ENCODE assay signal across 1 cellular context in genomic region chr11:77144854-77145428, GRCh38.
A peak's percentile ranks its signal among the peaks of the same experiment; 100 is the strongest.
TF ChIP-seq lines count a peak whose summit lies in the region.

No MANE protein-coding gene starts in this region.

TF ChIP-seq in HepG2, 621 proteins besides CTCF, POLR2A, EP300 and RAD21 (continued from another document and continues in another):
- TF ChIP-seq ZNF576 (CRISPR knock-in tag; IDR thresholded peaks at IDR 0.05), result 0 out of 2 replicates have a peak, but pooled peaks have one; percentile 70
- peak; percentile 92 for TF ChIP-seq ZMYM3 (CRISPR knock-in tag; IDR thresholded peaks at IDR 0.05)
- no peak for TF ChIP-seq ZNF773 (CRISPR knock-in tag; IDR thresholded peaks at IDR 0.05; ENCODE audit: borderline replicate concordance)
- no peak for TF ChIP-seq NONO (IDR thresholded peaks at IDR 0.05)
- peak; percentile 48; the same call in 1 of the 2 replicates for TF ChIP-seq NONO (CRISPR knock-in tag; conservative IDR thresholded peaks at IDR 0.05)
- peak; percentile 43; the same call in 1 of the 2 replicates for TF ChIP-seq PHF8 (CRISPR knock-in tag; IDR thresholded peaks at IDR 0.05)
- TF ChIP-seq ZNF232 (CRISPR knock-in tag; IDR thresholded peaks at IDR 0.05; ENCODE audit: borderline replicate concordance), result no peak
- TF ChIP-seq ZSCAN21 (CRISPR knock-in tag; IDR thresholded peaks at IDR 0.05; ENCODE audit: borderline replicate concordance), result peak; percentile 79
- TF ChIP-seq SMC3 (IDR thresholded peaks at IDR 0.05; ENCODE audit: low read length), result peak; percentile 2; the same call in 1 of the 2 replicates
- TF ChIP-seq, protein P1, sequence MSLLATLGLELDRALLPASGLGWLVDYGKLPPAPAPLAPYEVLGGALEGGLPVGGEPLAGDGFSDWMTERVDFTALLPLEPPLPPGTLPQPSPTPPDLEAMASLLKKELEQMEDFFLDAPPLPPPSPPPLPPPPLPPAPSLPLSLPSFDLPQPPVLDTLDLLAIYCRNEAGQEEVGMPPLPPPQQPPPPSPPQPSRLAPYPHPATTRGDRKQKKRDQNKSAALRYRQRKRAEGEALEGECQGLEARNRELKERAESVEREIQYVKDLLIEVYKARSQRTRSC (CRISPR knock-in tag; IDR thresholded peaks at IDR 0.05; ENCODE audit: low read depth), result peak; percentile 76; the same call in 1 of the 2 replicates
- no peak for TF ChIP-seq NFIB (CRISPR knock-in tag; IDR thresholded peaks at IDR 0.05; ENCODE audit: borderline replicate concordance)
- TF ChIP-seq GATAD1 (CRISPR knock-in tag; IDR thresholded peaks at IDR 0.05), result peak; percentile 29; the same call in 1 of the 2 replicates
- TF ChIP-seq ARNT2 (CRISPR knock-in tag; IDR thresholded peaks at IDR 0.05; ENCODE audit: low read depth), result no peak
- peak; percentile 47; the same call in 1 of the 2 replicates for TF ChIP-seq ZBTB37 (CRISPR knock-in tag; IDR thresholded peaks at IDR 0.05)
- TF ChIP-seq SAP130 (CRISPR knock-in tag; IDR thresholded peaks at IDR 0.05; ENCODE audit: low read depth), result peak; percentile 59
- peak; percentile 86 for TF ChIP-seq NR2C2 (CRISPR knock-in tag; IDR thresholded peaks at IDR 0.05; ENCODE audit: borderline replicate concordance)
- no peak for TF ChIP-seq BCLAF1 (IDR thresholded peaks at IDR 0.05)
- no peak for TF ChIP-seq ZSCAN12 (CRISPR knock-in tag; IDR thresholded peaks at IDR 0.05)
- TF ChIP-seq POGK (CRISPR knock-in tag; conservative IDR thresholded peaks at IDR 0.05), result peak; percentile 33; the same call in 1 of the 2 replicates
- TF ChIP-seq PHF20 (CRISPR knock-in tag; IDR thresholded peaks at IDR 0.05), result no peak
- TF ChIP-seq CBFB (CRISPR knock-in tag; IDR thresholded peaks at IDR 0.05), result 0 out of 2 replicates have a peak, but pooled peaks have one; percentile 44
- TF ChIP-seq SOX5 (CRISPR knock-in tag; IDR thresholded peaks at IDR 0.05; ENCODE audit: borderline replicate concordance), result peak; percentile 48; the same call in 1 of the 2 replicates
- no peak for TF ChIP-seq MXI1 (IDR thresholded peaks at IDR 0.05; ENCODE audit: borderline replicate concordance, low read depth, low read length)
- TF ChIP-seq, protein P2, sequence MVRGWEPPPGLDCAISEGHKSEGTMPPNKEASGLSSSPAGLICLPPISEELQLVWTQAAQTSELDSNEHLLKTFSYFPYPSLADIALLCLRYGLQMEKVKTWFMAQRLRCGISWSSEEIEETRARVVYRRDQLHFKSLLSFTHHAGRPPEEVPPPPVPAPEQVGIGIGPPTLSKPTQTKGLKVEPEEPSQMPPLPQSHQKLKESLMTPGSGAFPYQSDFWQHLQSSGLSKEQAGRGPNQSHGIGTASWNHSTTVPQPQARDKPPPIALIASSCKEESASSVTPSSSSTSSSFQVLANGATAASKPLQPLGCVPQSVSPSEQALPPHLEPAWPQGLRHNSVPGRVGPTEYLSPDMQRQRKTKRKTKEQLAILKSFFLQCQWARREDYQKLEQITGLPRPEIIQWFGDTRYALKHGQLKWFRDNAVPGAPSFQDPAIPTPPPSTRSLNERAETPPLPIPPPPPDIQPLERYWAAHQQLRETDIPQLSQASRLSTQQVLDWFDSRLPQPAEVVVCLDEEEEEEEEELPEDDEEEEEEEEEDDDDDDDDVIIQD (CRISPR knock-in tag; IDR thresholded peaks at IDR 0.05; ENCODE audit: low read depth), result peak; percentile 70; the same call in 1 of the 2 replicates
- peak; percentile 52; the same call in 1 of the 2 replicates for TF ChIP-seq PPARG (CRISPR knock-in tag; conservative IDR thresholded peaks at IDR 0.05)
- TF ChIP-seq NCOR1 (IDR thresholded peaks at IDR 0.05; ENCODE audit: borderline replicate concordance, low read length), result peak; percentile 81
- no peak for TF ChIP-seq HNRNPH1 (optimal IDR thresholded peaks at IDR 0.05; ENCODE audit: low read depth, low read length)
- peak; percentile 82 for TF ChIP-seq RARA (CRISPR knock-in tag; IDR thresholded peaks at IDR 0.05)
- TF ChIP-seq SP5 (CRISPR knock-in tag; IDR thresholded peaks at IDR 0.05; ENCODE audit: borderline replicate concordance, low read depth), result peak; percentile 95
- TF ChIP-seq, protein P3, sequence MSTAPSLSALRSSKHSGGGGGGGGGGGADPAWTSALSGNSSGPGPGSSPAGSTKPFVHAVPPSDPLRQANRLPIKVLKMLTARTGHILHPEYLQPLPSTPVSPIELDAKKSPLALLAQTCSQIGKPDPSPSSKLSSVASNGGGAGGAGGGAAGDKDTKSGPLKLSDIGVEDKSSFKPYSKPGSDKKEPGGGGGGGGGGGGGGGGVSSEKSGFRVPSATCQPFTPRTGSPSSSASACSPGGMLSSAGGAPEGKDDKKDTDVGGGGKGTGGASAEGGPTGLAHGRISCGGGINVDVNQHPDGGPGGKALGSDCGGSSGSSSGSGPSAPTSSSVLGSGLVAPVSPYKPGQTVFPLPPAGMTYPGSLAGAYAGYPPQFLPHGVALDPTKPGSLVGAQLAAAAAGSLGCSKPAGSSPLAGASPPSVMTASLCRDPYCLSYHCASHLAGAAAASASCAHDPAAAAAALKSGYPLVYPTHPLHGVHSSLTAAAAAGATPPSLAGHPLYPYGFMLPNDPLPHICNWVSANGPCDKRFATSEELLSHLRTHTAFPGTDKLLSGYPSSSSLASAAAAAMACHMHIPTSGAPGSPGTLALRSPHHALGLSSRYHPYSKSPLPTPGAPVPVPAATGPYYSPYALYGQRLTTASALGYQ (CRISPR knock-in tag; IDR thresholded peaks at IDR 0.05), result peak; percentile 60; the same call in 1 of the 2 replicates
- TF ChIP-seq, protein P4, sequence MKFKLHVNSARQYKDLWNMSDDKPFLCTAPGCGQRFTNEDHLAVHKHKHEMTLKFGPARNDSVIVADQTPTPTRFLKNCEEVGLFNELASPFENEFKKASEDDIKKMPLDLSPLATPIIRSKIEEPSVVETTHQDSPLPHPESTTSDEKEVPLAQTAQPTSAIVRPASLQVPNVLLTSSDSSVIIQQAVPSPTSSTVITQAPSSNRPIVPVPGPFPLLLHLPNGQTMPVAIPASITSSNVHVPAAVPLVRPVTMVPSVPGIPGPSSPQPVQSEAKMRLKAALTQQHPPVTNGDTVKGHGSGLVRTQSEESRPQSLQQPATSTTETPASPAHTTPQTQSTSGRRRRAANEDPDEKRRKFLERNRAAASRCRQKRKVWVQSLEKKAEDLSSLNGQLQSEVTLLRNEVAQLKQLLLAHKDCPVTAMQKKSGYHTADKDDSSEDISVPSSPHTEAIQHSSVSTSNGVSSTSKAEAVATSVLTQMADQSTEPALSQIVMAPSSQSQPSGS (CRISPR knock-in tag; IDR thresholded peaks at IDR 0.05), result peak; percentile 77
- peak; percentile 80 for TF ChIP-seq SALL1 (CRISPR knock-in tag; IDR thresholded peaks at IDR 0.05)
- no peak for TF ChIP-seq ZNF780A (CRISPR knock-in tag; IDR thresholded peaks at IDR 0.05)
- 0 out of 2 replicates have a peak, but pooled peaks have one; percentile 19 for TF ChIP-seq ZNF543 (CRISPR knock-in tag; IDR thresholded peaks at IDR 0.05)
- no peak for TF ChIP-seq ARNT (IDR thresholded peaks at IDR 0.05)
- TF ChIP-seq, protein P5, sequence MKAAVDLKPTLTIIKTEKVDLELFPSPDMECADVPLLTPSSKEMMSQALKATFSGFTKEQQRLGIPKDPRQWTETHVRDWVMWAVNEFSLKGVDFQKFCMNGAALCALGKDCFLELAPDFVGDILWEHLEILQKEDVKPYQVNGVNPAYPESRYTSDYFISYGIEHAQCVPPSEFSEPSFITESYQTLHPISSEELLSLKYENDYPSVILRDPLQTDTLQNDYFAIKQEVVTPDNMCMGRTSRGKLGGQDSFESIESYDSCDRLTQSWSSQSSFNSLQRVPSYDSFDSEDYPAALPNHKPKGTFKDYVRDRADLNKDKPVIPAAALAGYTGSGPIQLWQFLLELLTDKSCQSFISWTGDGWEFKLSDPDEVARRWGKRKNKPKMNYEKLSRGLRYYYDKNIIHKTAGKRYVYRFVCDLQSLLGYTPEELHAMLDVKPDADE (CRISPR knock-in tag; IDR thresholded peaks at IDR 0.05), result no peak
- TF ChIP-seq MIER3 (CRISPR knock-in tag; IDR thresholded peaks at IDR 0.05; ENCODE audit: borderline replicate concordance), result peak; percentile 74; the same call in 1 of the 2 replicates
- TF ChIP-seq ZNF777 (CRISPR knock-in tag; IDR thresholded peaks at IDR 0.05), result no peak
- peak; percentile 56; the same call in 1 of the 2 replicates for TF ChIP-seq ISL2 (CRISPR knock-in tag; IDR thresholded peaks at IDR 0.05)
- TF ChIP-seq HMG20A (CRISPR knock-in tag; IDR thresholded peaks at IDR 0.05; ENCODE audit: borderline replicate concordance), result peak; percentile 48; the same call in 1 of the 2 replicates
- peak; percentile 87 for TF ChIP-seq ZNF281 (CRISPR knock-in tag; IDR thresholded peaks at IDR 0.05; ENCODE audit: borderline replicate concordance)
- TF ChIP-seq ZNF556 (CRISPR knock-in tag; IDR thresholded peaks at IDR 0.05; ENCODE audit: borderline replicate concordance), result peak; percentile 79
- TF ChIP-seq ZFY (CRISPR knock-in tag; IDR thresholded peaks at IDR 0.05), result peak; percentile 77; the same call in 1 of the 2 replicates
- TF ChIP-seq NFKB2 (CRISPR knock-in tag; IDR thresholded peaks at IDR 0.05; ENCODE audit: borderline replicate concordance), result no peak
- peak; percentile 92 for TF ChIP-seq TEAD3 (CRISPR knock-in tag; optimal IDR thresholded peaks at IDR 0.05; ENCODE audit: borderline replicate concordance)
- 0 out of 2 replicates have a peak, but pooled peaks have one; percentile 24 for TF ChIP-seq ZNF121 (CRISPR knock-in tag; IDR thresholded peaks at IDR 0.05)
- TF ChIP-seq HDAC1 (CRISPR knock-in tag; IDR thresholded peaks at IDR 0.05), result peak; percentile 69
- TF ChIP-seq KDM5B (CRISPR knock-in tag; IDR thresholded peaks at IDR 0.05; ENCODE audit: borderline replicate concordance), result peak; percentile 49; the same call in 1 of the 2 replicates
- peak; percentile 31; the same call in 1 of the 2 replicates for TF ChIP-seq SP4 (CRISPR knock-in tag; IDR thresholded peaks at IDR 0.05)
